24 cellular contexts compared by ENCODE assay signal in the genomic region with DNA sequence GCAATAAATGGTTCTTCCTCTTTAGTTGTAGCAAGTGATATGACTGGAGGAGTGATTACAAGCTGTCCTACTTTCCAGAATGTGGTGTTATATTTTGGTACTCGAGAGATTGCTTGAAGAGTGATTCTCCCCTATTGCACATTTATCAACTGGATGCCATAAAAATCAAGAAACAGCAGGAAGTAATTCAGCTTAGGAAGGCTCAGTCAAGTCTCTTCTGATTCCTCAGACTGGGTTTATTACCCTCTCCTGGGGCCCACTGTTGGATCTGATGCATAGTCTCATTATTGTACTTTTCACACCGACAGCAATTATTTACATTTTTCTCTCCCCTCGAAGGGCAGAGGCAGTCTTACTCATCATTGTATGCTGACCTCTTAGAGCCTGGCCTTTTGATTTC. TPM values are rescaled to one million over a fixed set of nuclear protein-coding genes. Genes with fewer than 3 reads are reported as not detected.
DNase-seq lines count a peak whose midpoint lies in the region; ATAC-seq and TF ChIP-seq lines count a peak whose summit lies in the region.
"Had no signal": no experiment of that assay in that cellular context is flagged by ENCODE, and none has a peak within 500 bp of the region (broad histone marks: within the 10 kb centered on the region; RNA-seq: fewer than 3 reads in every experiment).

No MANE protein-coding gene starts in this region.

- no peak overlapping the region for H3K9ac ChIP-seq in parathyroid adenoma

- peak overlapping the region; percentile 77 for H3K27ac ChIP-seq in hepatocyte
- peak overlapping the region; percentile 52 for H3K27ac ChIP-seq in parathyroid adenoma
- H3K27ac ChIP-seq: C4-2B, SJSA1 had no signal

- H3K4me2 ChIP-seq in hepatocyte (no peak overlapping the region), parathyroid adenoma (ENCODE audit: low read length) (no peak overlapping the region)

- TF ChIP-seq CTCF in hepatocyte (IDR thresholded peaks at IDR 0.05; ENCODE audit: poor library complexity) (no peak), parathyroid adenoma (IDR thresholded peaks at IDR 0.05) (no peak)

- H3K79me2 ChIP-seq in hepatocyte (no peaks in the 10 kb centered on the region), parathyroid adenoma (no peaks in the 10 kb centered on the region)

- H3K36me3 ChIP-seq in hepatocyte (replicated peaks; ENCODE audit: insufficient read depth, low read depth) (no peaks in the 10 kb centered on the region), parathyroid adenoma (ENCODE audit: control insufficient read depth, insufficient read depth, low read length) (no peaks in the 10 kb centered on the region)
- H3K36me3 ChIP-seq: MG63, SJSA1 had no signal

- H3K27me3 ChIP-seq in hepatocyte (no peaks in the 10 kb centered on the region), parathyroid adenoma (ENCODE audit: control insufficient read depth, insufficient read depth, low read length) (no peaks in the 10 kb centered on the region)
- H3K27me3 ChIP-seq: MG63, SJSA1 had no signal

- peak; percentile 7 for DNase-seq in A172 (ENCODE audit: low spot score)
- peak; percentile 9 for DNase-seq in HCEC 1CT
- peak; percentile 50 for DNase-seq in hepatocyte (ENCODE audit: low spot score)
- no peak for DNase-seq in GM03348 (ENCODE audit: low spot score)
- DNase-seq: Caco-2; CD8-positive, alpha-beta T cell; DMS79 treated with DMSO at 0.1 percent for 48 hours; KBM-7; MG63; NCI-H1105 treated with DMSO at 0.1 percent for 48 hours; NCI-H146; NCI-H1930; NCI-H2107; NCI-H446 treated with DMSO at 0.1 percent for 48 hours; NCI-H526; NCI-H82; NK-92 treated with Interleukin-12 subunit alpha and Interleukin-12 subunit beta, amount 100 ng/mL, for 24 hours; PC-3 had no signal

- H3K4me3 ChIP-seq in hepatocyte (no peak overlapping the region), parathyroid adenoma (ENCODE audit: low read depth, low read length) (no peak overlapping the region)
- H3K4me3 ChIP-seq: MG63, SJSA1 had no signal

- H3K9me2 ChIP-seq in hepatocyte (replicated peaks; ENCODE audit: insufficient read depth), result no peaks in the 10 kb centered on the region

- H4K20me1 ChIP-seq in hepatocyte (ENCODE audit: insufficient read depth, poor library complexity, severe bottlenecking), result no peaks in the 10 kb centered on the region

- H2AFZ ChIP-seq in hepatocyte, result no peak overlapping the region
- H2AFZ ChIP-seq in parathyroid adenoma, result peak overlapping the region; percentile 61

- peaks cover 7% of the 10 kb centered on the region for H3K4me1 ChIP-seq in hepatocyte (ENCODE audit: insufficient read depth)
- peaks cover 60% of the 10 kb centered on the region for H3K4me1 ChIP-seq in parathyroid adenoma
- H3K4me1 ChIP-seq: Caco-2, SJSA1 had no signal

- H3K9me3 ChIP-seq in hepatocyte (ENCODE audit: low read depth), result no peaks in the 10 kb centered on the region
- H3K9me3 ChIP-seq in parathyroid adenoma (ENCODE audit: control insufficient read depth, low read length), result no peaks in the 10 kb centered on the region
- H3K9me3 ChIP-seq: Caco-2, MG63, SJSA1 had no signal

- 55% methylated on average over 3 of the region's 3 CpGs for WGBS in hepatocyte (ENCODE audit: low lambda C conversion rate, missing lambda C conversion rate)

- no peak for ATAC-seq in GM21447 (IDR thresholded peaks at IDR 0.05; ENCODE audit: unreplicated experiment)
- ATAC-seq in HG02938 (IDR thresholded peaks at IDR 0.05; ENCODE audit: unreplicated experiment), result no peak
- ATAC-seq: CD8-positive, alpha-beta T cell; PC-3 had no signal

RNA-seq across cellular contexts. Expression of gene NOSTRIN, which starts 9.2 kb away (rescaled TPM):
- total RNA-seq in A172 (2014; rRNA removed; shearing (Covaris generic)), result 1.6 TPM in 1 of 2 replicates, not detected in the other
- 10.7 and 19.1 TPM in 2 replicates for total RNA-seq in hepatocyte
- 5.8 and 10.1 TPM in 2 replicates for polyA plus RNA-seq in hepatocyte
- total RNA-seq: LHCN-M2, SJSA1 had no signal
